Comparison of ENCODE assay signal across 8 cellular contexts in the genomic region with DNA sequence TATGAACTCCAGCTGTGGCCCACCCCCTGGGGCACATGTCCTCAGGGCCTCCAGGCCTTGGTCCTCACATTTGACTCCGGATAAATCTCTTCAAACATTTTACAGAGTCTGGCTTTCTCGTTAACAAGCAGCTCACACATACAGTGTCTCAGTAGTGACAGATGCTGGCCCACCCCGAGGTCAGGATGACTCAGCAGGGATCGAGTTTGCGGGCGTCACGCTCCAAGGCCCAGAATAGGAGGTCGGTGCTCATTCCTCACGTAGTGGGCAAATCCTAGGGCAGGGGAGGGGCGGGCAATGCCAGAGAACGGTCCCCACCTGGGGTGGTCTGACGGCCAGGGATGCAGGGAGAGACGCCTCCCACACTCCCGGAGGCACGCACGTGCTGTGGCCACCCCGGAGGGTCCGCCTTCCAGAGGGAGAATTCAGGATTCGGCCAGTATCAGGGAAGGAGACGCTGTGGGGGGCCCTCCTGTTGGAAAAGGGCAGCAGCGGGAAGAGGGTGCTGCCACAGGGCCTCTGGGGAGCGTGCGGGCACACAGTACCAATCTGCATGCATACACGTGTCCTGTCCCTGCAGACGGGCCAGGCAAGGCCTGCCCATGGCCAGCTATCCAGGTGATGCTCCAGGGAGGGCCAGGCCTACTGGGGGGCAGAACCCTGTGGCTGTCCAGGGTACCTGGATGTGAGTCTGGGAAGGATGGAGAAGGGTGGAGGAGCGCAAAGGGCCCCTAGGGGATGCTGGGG. TPM values are rescaled to one million over a fixed set of nuclear protein-coding genes. Genes with fewer than 3 reads are reported as not detected.
A peak's percentile ranks its signal among the peaks of the same experiment; 100 is the strongest.
DNase-seq lines count a peak whose midpoint lies in the region; ATAC-seq and TF ChIP-seq lines count a peak whose summit lies in the region.

No MANE protein-coding gene starts in this region.

- no peaks in the 10 kb centered on the region for H3F3A ChIP-seq in PC-3 (ENCODE audit: low read length, unreplicated experiment)

- POLR2A ChIA-PET in PC-3 (lab: Charles Lee; ENCODE audit: unreplicated experiment), result no interaction called here

- H2AFZ ChIP-seq in PC-3 (ENCODE audit: low read length), result no peak overlapping the region

- H3K27me3 ChIP-seq in PC-3 (ENCODE audit: low read length), result no peaks in the 10 kb centered on the region
- H3K27me3 ChIP-seq in dorsolateral prefrontal cortex, result peaks cover 0 to 3% (median 0%) of the 10 kb centered on the region in 45 donors
- H3K27me3 ChIP-seq in tibial nerve, result no peaks in the 10 kb centered on the region

- TF ChIP-seq CTCF in PC-3 (conservative IDR thresholded peaks at IDR 0.05; ENCODE audit: low read depth, low read length) (no peak), dorsolateral prefrontal cortex (IDR thresholded peaks at IDR 0.05 in 54 of 56, conservative IDR thresholded peaks at IDR 0.05 in 2 of 56; ENCODE audit: low read depth in 1 of 56, partially characterized antibody in 56 of 56) (no peak), tibial nerve (IDR thresholded peaks at IDR 0.05) (no peak)

- CTCF ChIA-PET in PC-3 (lab: Charles Lee), result no interaction called here

- H3K36me3 ChIP-seq in PC-3 (ENCODE audit: low read depth, low read length), result peaks cover 1% of the 10 kb centered on the region; the same call in 1 of the 2 replicates
- H3K36me3 ChIP-seq in tibial nerve, result no peaks in the 10 kb centered on the region

- H3K4me1 ChIP-seq in PC-3 (ENCODE audit: insufficient read depth, low read length), result peaks cover 36% of the 10 kb centered on the region
- H3K4me1 ChIP-seq in tibial nerve, result peaks cover 0 to 30% (median 6%) of the 10 kb centered on the region in 4 donors

- peaks cover 37% of the 10 kb centered on the region; the same call in 1 of the 2 replicates for H4K20me1 ChIP-seq in PC-3 (ENCODE audit: low read length)

- peaks cover 90% of the 10 kb centered on the region for H3K79me2 ChIP-seq in PC-3 (ENCODE audit: low read length)

- no peak for TF ChIP-seq POLR2A in tibial nerve (IDR thresholded peaks at IDR 0.05)

- H3K4me3 ChIP-seq in PC-3 (ENCODE audit: low read length), result no peak overlapping the region; the same call in 1 of the 2 replicates
- peak overlapping the region in 48 of 59 donors; percentile 5 to 78 (median 35) for H3K4me3 ChIP-seq in dorsolateral prefrontal cortex
- H3K4me3 ChIP-seq in tibial nerve, result no peak overlapping the region

- peak; percentile 44 for ATAC-seq in PC-3
- ATAC-seq in GM21515 (IDR thresholded peaks at IDR 0.05; ENCODE audit: unreplicated experiment), result no peak

- WGBS in tibial nerve, 2 donors, result 57 to 64% methylated on average over 26 of the region's 26 CpGs

- H3K27ac ChIP-seq in PC-3 (ENCODE audit: low read length) (peak overlapping the region; percentile 49), dorsolateral prefrontal cortex (peak overlapping the region in 43 of 59 donors; percentile 14 to 77 (median 52)), tibial nerve (peak overlapping the region in 1 of 4 donors; percentile 67)

- peak overlapping the region; percentile 63 for H3K4me2 ChIP-seq in PC-3 (ENCODE audit: low read length)

- TF ChIP-seq EP300 in tibial nerve (IDR thresholded peaks at IDR 0.05), result no peak

- no peak overlapping the region for H3K9ac ChIP-seq in PC-3 (ENCODE audit: low read length)

- BruUV-seq in PC-3 (replicated peaks; lab: Mats Ljungman, UMichigan), result no TSS peak

- no peaks in the 10 kb centered on the region for H3K9me2 ChIP-seq in PC-3 (replicated peaks; ENCODE audit: low read length)

- H3K9me3 ChIP-seq in PC-3 (ENCODE audit: low read length) (no peaks in the 10 kb centered on the region), tibial nerve (no peaks in the 10 kb centered on the region)

- intact Hi-C loops in PC-3 (cut with micrococcal nuclease), result no loop called here
- intact Hi-C loops in dorsolateral prefrontal cortex (cut with DNase I), result no loop called here

- DNase-seq in NCI-H1694 (lab: John Stamatoyannopoulos, UW) (peak; percentile 13), NCI-H1694 treated with DMSO at 0.1 percent for 48 hours (lab: John Stamatoyannopoulos, UW) (no peak), PC-3 (peak; percentile 70), dorsolateral prefrontal cortex (no peak), renal cortical epithelial cell (ENCODE audit: low read depth) (peak; percentile 76), SIG-M5 treated with dmso at 0.1 percent for 504 hours (lab: John Stamatoyannopoulos, UW; ENCODE audit: unreplicated experiment) (no peak), tibial nerve (ENCODE audit: low spot score in 2 of 2) (no peak)

RNA-seq across cellular contexts. Expression of gene SLC7A5, which starts 8.6 kb away (rescaled TPM):
- total RNA-seq in PC-3 (2014; rRNA removed) (93.2 and 118 TPM in 2 replicates), dorsolateral prefrontal cortex (100 to 1,000 TPM in 16 of 120 experiments, 10 to 100 TPM in 104; 37.8 to 157 (median 74.3) TPM), renal cortical epithelial cell (16.1 and 20.9 TPM in 2 replicates), tibial nerve (1 to 10 TPM; 5.5 to 6.6 (median 6.0) TPM)

Comparison
In these comparisons a context has a peak if more than half of its experiments do, and no peak if none do; other contexts are left out.
1. DNase-seq: peak in NCI-H1694 (single experiment), PC-3 (single experiment) and renal cortical epithelial cell (single experiment); none in NCI-H1694 treated with DMSO at 0.1 percent for 48 hours (single experiment), dorsolateral prefrontal cortex (0 of 10), SIG-M5 treated with dmso at 0.1 percent for 504 hours (single experiment) and tibial nerve (0 of 2).
2. H3K4me3 ChIP-seq: peak in dorsolateral prefrontal cortex (48 of 59); none in PC-3 (single experiment) and tibial nerve (0 of 4).